ENCODE assay signal across 8 cellular contexts in the genomic region with DNA sequence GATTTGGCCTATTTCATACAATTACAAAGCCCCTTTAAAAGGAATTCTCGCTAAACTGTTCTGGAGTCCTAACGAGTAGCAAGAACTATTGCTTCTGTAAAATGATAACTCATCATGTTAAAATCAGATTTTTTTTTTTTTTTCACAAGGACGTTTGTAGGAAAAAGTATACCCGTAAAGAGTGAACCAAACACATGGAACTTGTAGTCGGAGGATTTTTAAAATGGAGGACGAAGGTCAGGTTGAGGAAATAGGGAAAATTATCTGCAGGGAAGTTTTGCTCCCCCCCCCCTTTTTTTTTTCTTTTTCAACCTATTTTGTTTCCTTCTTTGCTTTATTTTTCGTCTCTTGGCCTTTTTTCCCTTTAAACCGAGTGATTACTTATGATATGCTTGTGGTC. TPM values are rescaled to one million over a fixed set of nuclear protein-coding genes. Genes with fewer than 3 reads are reported as not detected.
DNase-seq lines count a peak whose midpoint lies in the region; ATAC-seq and TF ChIP-seq lines count a peak whose summit lies in the region.

No MANE protein-coding gene starts in this region.

- peak overlapping the region; percentile 86 for H3K27ac ChIP-seq in OCI-LY3 (ENCODE audit: low read length)

- DNase-seq in T-helper 2 cell treated with Interferon-gamma antibody and Interleukin-4, amounts not matched to agents 5 μg/mL and 100 μg/mL, for 36 hours (ENCODE audit: low spot score): no peak
- DNase-seq in T-helper 2 cell (no peak), dermis blood vessel endothelial cell (peak; percentile 47), natural killer cell (no peak)

- no peaks in the 10 kb centered on the region for H3K27me3 ChIP-seq in OCI-LY3 (ENCODE audit: low read depth, low read length)

- peaks cover 45% of the 10 kb centered on the region for H3K4me1 Mint-ChIP-seq in T-helper 2 cell treated with Interferon-gamma antibody and Interleukin-4, amounts not matched to agents 5 μg/mL and 100 μg/mL, for 36 hours (ENCODE audit: low read depth)
- peaks cover 25 to 29% of the 10 kb centered on the region in 2 donors for H3K4me1 Mint-ChIP-seq in natural killer cell

- H2AFZ ChIP-seq in OCI-LY3 (ENCODE audit: low read depth, low read length): no peak overlapping the region

- peaks cover 16% of the 10 kb centered on the region for H3K9me3 Mint-ChIP-seq in T-helper 2 cell treated with Interferon-gamma antibody and Interleukin-4, amounts not matched to agents 5 μg/mL and 100 μg/mL, for 36 hours
- H3K9me3 Mint-ChIP-seq in natural killer cell: no peaks in the 10 kb centered on the region

- intact Hi-C loops in natural killer cell (cut with micrococcal nuclease): loop anchor here (2.0 to 5.0 kb wide), 2 partner anchors 187 to 201 kb away; a partner anchor contains a TSS

- H3K27ac Mint-ChIP-seq in T-helper 2 cell treated with Interferon-gamma antibody and Interleukin-4, amounts not matched to agents 5 μg/mL and 100 μg/mL, for 36 hours: peak overlapping the region; percentile 99
- peak overlapping the region; percentile 83 to 98 for H3K27ac Mint-ChIP-seq in natural killer cell

- peak overlapping the region; percentile 98 for H3K4me3 Mint-ChIP-seq in T-helper 2 cell treated with Interferon-gamma antibody and Interleukin-4, amounts not matched to agents 5 μg/mL and 100 μg/mL, for 36 hours
- peak overlapping the region; percentile 88 for H3K4me3 Mint-ChIP-seq in natural killer cell

- ATAC-seq in natural killer cell (no peak), GM21786 (IDR thresholded peaks at IDR 0.05; ENCODE audit: unreplicated experiment) (no peak), GM21526 (IDR thresholded peaks at IDR 0.05; ENCODE audit: low FRiP score, unreplicated experiment) (no peak), GM18502 (IDR thresholded peaks at IDR 0.05; ENCODE audit: poor library complexity, unreplicated experiment) (no peak)

- H3K27me3 Mint-ChIP-seq in T-helper 2 cell treated with Interferon-gamma antibody and Interleukin-4, amounts not matched to agents 5 μg/mL and 100 μg/mL, for 36 hours (ENCODE audit: low read depth): peaks cover 2% of the 10 kb centered on the region
- no peaks in the 10 kb centered on the region for H3K27me3 Mint-ChIP-seq in natural killer cell (ENCODE audit: low read depth in 2 of 2)

- H3K9ac ChIP-seq in OCI-LY3 (ENCODE audit: low read length): peak overlapping the region; percentile 85

- H3K4me1 ChIP-seq in OCI-LY3 (ENCODE audit: low read length): peaks cover 14% of the 10 kb centered on the region

- peaks cover 47% of the 10 kb centered on the region for H3K36me3 Mint-ChIP-seq in T-helper 2 cell treated with Interferon-gamma antibody and Interleukin-4, amounts not matched to agents 5 μg/mL and 100 μg/mL, for 36 hours (ENCODE audit: low read depth)
- no peaks in the 10 kb centered on the region for H3K36me3 Mint-ChIP-seq in natural killer cell

- no peaks in the 10 kb centered on the region for H3K9me3 ChIP-seq in OCI-LY3 (ENCODE audit: insufficient read depth, low read length)

- peaks cover 59% of the 10 kb centered on the region for H3K79me2 ChIP-seq in OCI-LY3 (ENCODE audit: low read length)

- peak overlapping the region; percentile 87 for H3K4me3 ChIP-seq in OCI-LY3 (ENCODE audit: low read length)

- peaks cover 38% of the 10 kb centered on the region for H3K36me3 ChIP-seq in OCI-LY3 (replicated peaks; ENCODE audit: low read depth, low read length)

- no peak for TF ChIP-seq CTCF in OCI-LY3 (IDR thresholded peaks at IDR 0.05; ENCODE audit: low read depth, low read length)
- TF ChIP-seq CTCF in natural killer cell (IDR thresholded peaks at IDR 0.05): no peak

- H3K4me2 ChIP-seq in OCI-LY3 (ENCODE audit: low read length): peak overlapping the region; percentile 84

- H4K20me1 ChIP-seq in OCI-LY3 (ENCODE audit: insufficient read depth, low read length): peaks cover 40% of the 10 kb centered on the region

RNA-seq across cellular contexts. Expression of a gene that starts 1.0 kb away (rescaled TPM):
- 80.5 and 159 TPM in 2 replicates for total RNA-seq in dermis blood vessel endothelial cell
- total RNA-seq in natural killer cell: 10 to 100 TPM; 21.0 to 26.3 (median 26.1) TPM
